1 cellular context compared by ENCODE assay signal in the genomic region with DNA sequence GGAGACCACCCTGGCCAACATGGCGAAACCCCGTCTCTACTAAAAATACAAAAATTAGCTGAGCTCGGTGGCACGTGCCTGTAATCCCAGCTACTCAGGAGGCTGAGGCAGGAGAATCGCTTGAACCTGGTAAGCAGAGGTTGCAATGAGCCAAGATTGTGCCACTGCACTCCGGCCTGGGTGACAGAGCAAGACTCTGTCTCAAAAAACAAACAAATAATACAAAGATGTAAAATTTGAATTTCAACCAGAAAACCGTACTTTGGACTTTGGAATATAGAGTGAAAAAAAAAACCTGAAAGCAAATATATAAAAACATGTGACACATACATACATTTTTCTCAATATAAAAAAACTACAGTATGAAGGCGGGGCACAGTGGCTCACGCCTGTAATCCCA.
A peak's percentile ranks its signal among the peaks of the same experiment; 100 is the strongest.
TF ChIP-seq lines count a peak whose summit lies in the region.

No MANE protein-coding gene starts in this region.

TF ChIP-seq in HepG2, 621 proteins besides CTCF, POLR2A, EP300 and RAD21:
- TF ChIP-seq, protein P1, sequence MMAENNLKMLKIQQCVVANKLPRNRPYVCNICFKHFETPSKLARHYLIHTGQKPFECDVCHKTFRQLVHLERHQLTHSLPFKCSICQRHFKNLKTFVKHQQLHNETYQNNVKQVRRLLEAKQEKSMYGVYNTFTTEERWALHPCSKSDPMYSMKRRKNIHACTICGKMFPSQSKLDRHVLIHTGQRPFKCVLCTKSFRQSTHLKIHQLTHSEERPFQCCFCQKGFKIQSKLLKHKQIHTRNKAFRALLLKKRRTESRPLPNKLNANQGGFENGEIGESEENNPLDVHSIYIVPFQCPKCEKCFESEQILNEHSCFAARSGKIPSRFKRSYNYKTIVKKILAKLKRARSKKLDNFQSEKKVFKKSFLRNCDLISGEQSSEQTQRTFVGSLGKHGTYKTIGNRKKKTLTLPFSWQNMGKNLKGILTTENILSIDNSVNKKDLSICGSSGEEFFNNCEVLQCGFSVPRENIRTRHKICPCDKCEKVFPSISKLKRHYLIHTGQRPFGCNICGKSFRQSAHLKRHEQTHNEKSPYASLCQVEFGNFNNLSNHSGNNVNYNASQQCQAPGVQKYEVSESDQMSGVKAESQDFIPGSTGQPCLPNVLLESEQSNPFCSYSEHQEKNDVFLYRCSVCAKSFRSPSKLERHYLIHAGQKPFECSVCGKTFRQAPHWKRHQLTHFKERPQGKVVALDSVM (CRISPR knock-in tag; IDR thresholded peaks at IDR 0.05) = peak; percentile 85
- TF ChIP-seq SALL1 (CRISPR knock-in tag; IDR thresholded peaks at IDR 0.05) (peak; percentile 54; the same call in 1 of the 2 replicates), POGZ (CRISPR knock-in tag; IDR thresholded peaks at IDR 0.05) (0 out of 2 replicates have a peak, but pooled peaks have one; percentile 28), NCOR1 (IDR thresholded peaks at IDR 0.05; ENCODE audit: borderline replicate concordance, low read length) (peak; percentile 56; the same call in 1 of the 2 replicates), PHF21A (CRISPR knock-in tag; IDR thresholded peaks at IDR 0.05) (0 out of 2 replicates have a peak, but pooled peaks have one; percentile 31), ZMYM2 (CRISPR knock-in tag; IDR thresholded peaks at IDR 0.05) (0 out of 2 replicates have a peak, but pooled peaks have one; percentile 47), HNF4A (CRISPR knock-in tag; IDR thresholded peaks at IDR 0.05) (peak; percentile 57), SOX5 (CRISPR knock-in tag; IDR thresholded peaks at IDR 0.05; ENCODE audit: borderline replicate concordance) (peak; percentile 9; the same call in 1 of the 2 replicates), PHF20 (CRISPR knock-in tag; IDR thresholded peaks at IDR 0.05) (0 out of 2 replicates have a peak, but pooled peaks have one; percentile 33)
- TF ChIP-seq, protein P2, sequence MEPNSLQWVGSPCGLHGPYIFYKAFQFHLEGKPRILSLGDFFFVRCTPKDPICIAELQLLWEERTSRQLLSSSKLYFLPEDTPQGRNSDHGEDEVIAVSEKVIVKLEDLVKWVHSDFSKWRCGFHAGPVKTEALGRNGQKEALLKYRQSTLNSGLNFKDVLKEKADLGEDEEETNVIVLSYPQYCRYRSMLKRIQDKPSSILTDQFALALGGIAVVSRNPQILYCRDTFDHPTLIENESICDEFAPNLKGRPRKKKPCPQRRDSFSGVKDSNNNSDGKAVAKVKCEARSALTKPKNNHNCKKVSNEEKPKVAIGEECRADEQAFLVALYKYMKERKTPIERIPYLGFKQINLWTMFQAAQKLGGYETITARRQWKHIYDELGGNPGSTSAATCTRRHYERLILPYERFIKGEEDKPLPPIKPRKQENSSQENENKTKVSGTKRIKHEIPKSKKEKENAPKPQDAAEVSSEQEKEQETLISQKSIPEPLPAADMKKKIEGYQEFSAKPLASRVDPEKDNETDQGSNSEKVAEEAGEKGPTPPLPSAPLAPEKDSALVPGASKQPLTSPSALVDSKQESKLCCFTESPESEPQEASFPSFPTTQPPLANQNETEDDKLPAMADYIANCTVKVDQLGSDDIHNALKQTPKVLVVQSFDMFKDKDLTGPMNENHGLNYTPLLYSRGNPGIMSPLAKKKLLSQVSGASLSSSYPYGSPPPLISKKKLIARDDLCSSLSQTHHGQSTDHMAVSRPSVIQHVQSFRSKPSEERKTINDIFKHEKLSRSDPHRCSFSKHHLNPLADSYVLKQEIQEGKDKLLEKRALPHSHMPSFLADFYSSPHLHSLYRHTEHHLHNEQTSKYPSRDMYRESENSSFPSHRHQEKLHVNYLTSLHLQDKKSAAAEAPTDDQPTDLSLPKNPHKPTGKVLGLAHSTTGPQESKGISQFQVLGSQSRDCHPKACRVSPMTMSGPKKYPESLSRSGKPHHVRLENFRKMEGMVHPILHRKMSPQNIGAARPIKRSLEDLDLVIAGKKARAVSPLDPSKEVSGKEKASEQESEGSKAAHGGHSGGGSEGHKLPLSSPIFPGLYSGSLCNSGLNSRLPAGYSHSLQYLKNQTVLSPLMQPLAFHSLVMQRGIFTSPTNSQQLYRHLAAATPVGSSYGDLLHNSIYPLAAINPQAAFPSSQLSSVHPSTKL (CRISPR knock-in tag; IDR thresholded peaks at IDR 0.05) = peak; percentile 9; the same call in 1 of the 2 replicates
- TF ChIP-seq, protein P3, sequence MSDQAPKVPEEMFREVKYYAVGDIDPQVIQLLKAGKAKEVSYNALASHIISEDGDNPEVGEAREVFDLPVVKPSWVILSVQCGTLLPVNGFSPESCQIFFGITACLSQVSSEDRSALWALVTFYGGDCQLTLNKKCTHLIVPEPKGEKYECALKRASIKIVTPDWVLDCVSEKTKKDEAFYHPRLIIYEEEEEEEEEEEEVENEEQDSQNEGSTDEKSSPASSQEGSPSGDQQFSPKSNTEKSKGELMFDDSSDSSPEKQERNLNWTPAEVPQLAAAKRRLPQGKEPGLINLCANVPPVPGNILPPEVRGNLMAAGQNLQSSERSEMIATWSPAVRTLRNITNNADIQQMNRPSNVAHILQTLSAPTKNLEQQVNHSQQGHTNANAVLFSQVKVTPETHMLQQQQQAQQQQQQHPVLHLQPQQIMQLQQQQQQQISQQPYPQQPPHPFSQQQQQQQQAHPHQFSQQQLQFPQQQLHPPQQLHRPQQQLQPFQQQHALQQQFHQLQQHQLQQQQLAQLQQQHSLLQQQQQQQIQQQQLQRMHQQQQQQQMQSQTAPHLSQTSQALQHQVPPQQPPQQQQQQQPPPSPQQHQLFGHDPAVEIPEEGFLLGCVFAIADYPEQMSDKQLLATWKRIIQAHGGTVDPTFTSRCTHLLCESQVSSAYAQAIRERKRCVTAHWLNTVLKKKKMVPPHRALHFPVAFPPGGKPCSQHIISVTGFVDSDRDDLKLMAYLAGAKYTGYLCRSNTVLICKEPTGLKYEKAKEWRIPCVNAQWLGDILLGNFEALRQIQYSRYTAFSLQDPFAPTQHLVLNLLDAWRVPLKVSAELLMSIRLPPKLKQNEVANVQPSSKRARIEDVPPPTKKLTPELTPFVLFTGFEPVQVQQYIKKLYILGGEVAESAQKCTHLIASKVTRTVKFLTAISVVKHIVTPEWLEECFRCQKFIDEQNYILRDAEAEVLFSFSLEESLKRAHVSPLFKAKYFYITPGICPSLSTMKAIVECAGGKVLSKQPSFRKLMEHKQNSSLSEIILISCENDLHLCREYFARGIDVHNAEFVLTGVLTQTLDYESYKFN (CRISPR knock-in tag; conservative IDR thresholded peaks at IDR 0.05) = peak; percentile 17; the same call in 1 of the 2 replicates
- TF ChIP-seq, protein P4, sequence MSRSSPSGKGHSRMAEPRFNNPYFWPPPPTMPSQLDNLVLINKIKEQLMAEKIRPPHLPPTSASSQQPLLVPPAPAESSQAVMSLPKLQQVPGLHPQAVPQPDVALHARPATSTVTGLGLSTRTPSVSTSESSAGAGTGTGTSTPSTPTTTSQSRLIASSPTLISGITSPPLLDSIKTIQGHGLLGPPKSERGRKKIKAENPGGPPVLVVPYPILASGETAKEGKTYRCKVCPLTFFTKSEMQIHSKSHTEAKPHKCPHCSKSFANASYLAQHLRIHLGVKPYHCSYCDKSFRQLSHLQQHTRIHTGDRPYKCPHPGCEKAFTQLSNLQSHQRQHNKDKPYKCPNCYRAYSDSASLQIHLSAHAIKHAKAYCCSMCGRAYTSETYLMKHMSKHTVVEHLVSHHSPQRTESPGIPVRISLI (CRISPR knock-in tag; IDR thresholded peaks at IDR 0.05; ENCODE audit: borderline replicate concordance) = peak; percentile 74
- TF ChIP-seq, protein P5, sequence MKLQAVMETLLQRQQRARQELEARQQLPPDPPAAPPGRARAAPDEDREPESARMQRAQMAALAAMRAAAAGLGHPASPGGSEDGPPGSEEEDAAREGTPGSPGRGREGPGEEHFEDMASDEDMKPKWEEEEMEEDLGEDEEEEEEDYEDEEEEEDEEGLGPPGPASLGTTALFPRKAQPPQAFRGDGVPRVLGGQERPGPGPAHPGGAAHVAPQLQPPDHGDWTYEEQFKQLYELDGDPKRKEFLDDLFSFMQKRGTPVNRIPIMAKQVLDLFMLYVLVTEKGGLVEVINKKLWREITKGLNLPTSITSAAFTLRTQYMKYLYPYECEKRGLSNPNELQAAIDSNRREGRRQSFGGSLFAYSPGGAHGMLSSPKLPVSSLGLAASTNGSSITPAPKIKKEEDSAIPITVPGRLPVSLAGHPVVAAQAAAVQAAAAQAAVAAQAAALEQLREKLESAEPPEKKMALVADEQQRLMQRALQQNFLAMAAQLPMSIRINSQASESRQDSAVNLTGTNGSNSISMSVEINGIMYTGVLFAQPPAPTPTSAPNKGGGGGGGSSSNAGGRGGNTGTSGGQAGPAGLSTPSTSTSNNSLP (IDR thresholded peaks at IDR 0.05; ENCODE audit: low read depth, low read length) = peak; percentile 16; the same call in 1 of the 2 replicates
